Comparison of ENCODE assay signal across 1 cellular context in the genomic region with DNA sequence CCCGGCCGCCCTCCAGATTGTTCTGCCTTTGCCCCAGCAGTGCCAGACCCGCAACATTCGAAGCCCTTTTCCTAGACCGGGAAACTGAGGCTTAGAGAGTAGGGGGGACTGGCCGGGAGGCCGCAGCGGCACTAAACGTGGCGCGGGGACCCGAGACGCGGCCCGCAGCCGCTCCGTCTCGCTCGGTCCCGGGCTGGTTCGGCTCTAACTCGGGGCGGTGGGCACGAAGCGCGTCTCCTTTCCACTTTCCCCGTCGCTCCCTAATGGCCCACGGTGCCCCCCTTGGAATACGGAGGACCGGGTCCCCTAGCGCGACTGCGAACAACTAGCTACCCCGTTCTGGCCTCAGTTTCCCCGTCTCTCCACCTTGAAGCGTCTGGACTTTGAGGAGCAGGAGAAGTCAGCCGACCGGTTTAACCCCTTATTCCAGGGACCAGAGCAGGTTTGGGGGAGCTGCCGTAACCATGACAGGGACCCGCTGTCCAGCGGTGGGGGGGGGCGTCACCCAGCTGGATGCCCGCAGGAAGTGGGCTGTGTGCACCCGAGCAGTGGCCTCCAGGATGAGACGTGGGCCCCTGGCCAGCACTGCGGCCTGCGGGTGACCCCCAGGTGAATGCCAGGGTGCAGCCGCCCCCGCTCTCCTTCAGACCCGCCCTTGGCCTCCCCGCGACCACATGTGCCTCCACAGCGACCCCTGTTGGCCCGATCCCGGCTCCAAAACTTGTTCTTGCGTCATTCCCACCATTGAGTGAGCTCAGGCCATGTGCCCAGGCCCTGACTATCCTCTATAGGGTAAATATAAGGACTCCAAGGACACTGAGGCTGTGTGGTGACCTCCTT.
A peak's percentile ranks its signal among the peaks of the same experiment; 100 is the strongest.
TF ChIP-seq lines count a peak whose summit lies in the region.

No MANE protein-coding gene starts in this region.

TF ChIP-seq in HepG2, 621 proteins besides CTCF, POLR2A, EP300 and RAD21 (continued from another document and continues in another):
- TF ChIP-seq SALL1 (CRISPR knock-in tag; IDR thresholded peaks at IDR 0.05) (peak; percentile 78), ZNF737 (CRISPR knock-in tag; IDR thresholded peaks at IDR 0.05; ENCODE audit: borderline replicate concordance) (0 out of 2 replicates have a peak, but pooled peaks have one; percentile 12), ZNF629 (CRISPR knock-in tag; conservative IDR thresholded peaks at IDR 0.05) (peak; percentile 53), HMGXB3 (CRISPR knock-in tag; IDR thresholded peaks at IDR 0.05; ENCODE audit: borderline replicate concordance) (peak; percentile 68; the same call in 1 of the 2 replicates), ZNF230 (CRISPR knock-in tag; IDR thresholded peaks at IDR 0.05) (peak; percentile 69; the same call in 1 of the 2 replicates), GATAD1 (CRISPR knock-in tag; IDR thresholded peaks at IDR 0.05) (peak; percentile 55), ZNF703 (CRISPR knock-in tag; IDR thresholded peaks at IDR 0.05; ENCODE audit: borderline replicate concordance) (peak; percentile 26; the same call in 1 of the 2 replicates), NPAS2 (CRISPR knock-in tag; IDR thresholded peaks at IDR 0.05; ENCODE audit: borderline replicate concordance) (no peak), FOXP4 (CRISPR knock-in tag; IDR thresholded peaks at IDR 0.05) (peak; percentile 72), ZNF275 (CRISPR knock-in tag; IDR thresholded peaks at IDR 0.05; ENCODE audit: borderline replicate concordance) (no peak; the same call in 1 of the 2 replicates), PAXIP1 (CRISPR knock-in tag; conservative IDR thresholded peaks at IDR 0.05) (peak; percentile 73), RXRB (CRISPR knock-in tag; IDR thresholded peaks at IDR 0.05; ENCODE audit: borderline replicate concordance) (peak; percentile 93), MYNN (CRISPR knock-in tag; IDR thresholded peaks at IDR 0.05; ENCODE audit: low read depth) (no peak), ZNF180 (CRISPR knock-in tag; IDR thresholded peaks at IDR 0.05; ENCODE audit: borderline replicate concordance, low read depth) (0 out of 2 replicates have a peak, but pooled peaks have one; percentile 16), ZNF558 (CRISPR knock-in tag; IDR thresholded peaks at IDR 0.05; ENCODE audit: borderline replicate concordance) (peak; percentile 29; the same call in 1 of the 2 replicates), ZBTB21 (CRISPR knock-in tag; IDR thresholded peaks at IDR 0.05) (peak; percentile 89), NCOA2 (CRISPR knock-in tag; IDR thresholded peaks at IDR 0.05) (peak; percentile 79), GTF3A (CRISPR knock-in tag; conservative IDR thresholded peaks at IDR 0.05) (no peak), ZNF136 (CRISPR knock-in tag; IDR thresholded peaks at IDR 0.05; ENCODE audit: low read depth) (peak; percentile 65; the same call in 1 of the 2 replicates), ZFP36L2 (CRISPR knock-in tag; IDR thresholded peaks at IDR 0.05) (0 out of 2 replicates have a peak, but pooled peaks have one; percentile 29), FOXO4 (CRISPR knock-in tag; conservative IDR thresholded peaks at IDR 0.05) (no peak), TMF1 (CRISPR knock-in tag; IDR thresholded peaks at IDR 0.05; ENCODE audit: low read depth) (no peak), ZNF329 (CRISPR knock-in tag; IDR thresholded peaks at IDR 0.05; ENCODE audit: low read depth) (peak; percentile 45; the same call in 1 of the 2 replicates), ZNF335 (CRISPR knock-in tag; IDR thresholded peaks at IDR 0.05) (peak; percentile 46; the same call in 1 of the 2 replicates), ZNF556 (CRISPR knock-in tag; IDR thresholded peaks at IDR 0.05; ENCODE audit: borderline replicate concordance) (peak; percentile 88; the same call in 1 of the 2 replicates), ZNF792 (CRISPR knock-in tag; IDR thresholded peaks at IDR 0.05) (peak; percentile 78; the same call in 1 of the 2 replicates), SOX5 (CRISPR knock-in tag; IDR thresholded peaks at IDR 0.05; ENCODE audit: borderline replicate concordance) (peak; percentile 85)
- TF ChIP-seq, protein P1, sequence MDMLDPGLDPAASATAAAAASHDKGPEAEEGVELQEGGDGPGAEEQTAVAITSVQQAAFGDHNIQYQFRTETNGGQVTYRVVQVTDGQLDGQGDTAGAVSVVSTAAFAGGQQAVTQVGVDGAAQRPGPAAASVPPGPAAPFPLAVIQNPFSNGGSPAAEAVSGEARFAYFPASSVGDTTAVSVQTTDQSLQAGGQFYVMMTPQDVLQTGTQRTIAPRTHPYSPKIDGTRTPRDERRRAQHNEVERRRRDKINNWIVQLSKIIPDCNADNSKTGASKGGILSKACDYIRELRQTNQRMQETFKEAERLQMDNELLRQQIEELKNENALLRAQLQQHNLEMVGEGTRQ (IDR thresholded peaks at IDR 0.05; ENCODE audit: low read depth, low read length): peak; percentile 26; the same call in 1 of the 2 replicates
- TF ChIP-seq, protein P1 (CRISPR knock-in tag; IDR thresholded peaks at IDR 0.05; ENCODE audit: borderline replicate concordance): no peak; the same call in 1 of the 2 replicates
- TF ChIP-seq, protein P2, sequence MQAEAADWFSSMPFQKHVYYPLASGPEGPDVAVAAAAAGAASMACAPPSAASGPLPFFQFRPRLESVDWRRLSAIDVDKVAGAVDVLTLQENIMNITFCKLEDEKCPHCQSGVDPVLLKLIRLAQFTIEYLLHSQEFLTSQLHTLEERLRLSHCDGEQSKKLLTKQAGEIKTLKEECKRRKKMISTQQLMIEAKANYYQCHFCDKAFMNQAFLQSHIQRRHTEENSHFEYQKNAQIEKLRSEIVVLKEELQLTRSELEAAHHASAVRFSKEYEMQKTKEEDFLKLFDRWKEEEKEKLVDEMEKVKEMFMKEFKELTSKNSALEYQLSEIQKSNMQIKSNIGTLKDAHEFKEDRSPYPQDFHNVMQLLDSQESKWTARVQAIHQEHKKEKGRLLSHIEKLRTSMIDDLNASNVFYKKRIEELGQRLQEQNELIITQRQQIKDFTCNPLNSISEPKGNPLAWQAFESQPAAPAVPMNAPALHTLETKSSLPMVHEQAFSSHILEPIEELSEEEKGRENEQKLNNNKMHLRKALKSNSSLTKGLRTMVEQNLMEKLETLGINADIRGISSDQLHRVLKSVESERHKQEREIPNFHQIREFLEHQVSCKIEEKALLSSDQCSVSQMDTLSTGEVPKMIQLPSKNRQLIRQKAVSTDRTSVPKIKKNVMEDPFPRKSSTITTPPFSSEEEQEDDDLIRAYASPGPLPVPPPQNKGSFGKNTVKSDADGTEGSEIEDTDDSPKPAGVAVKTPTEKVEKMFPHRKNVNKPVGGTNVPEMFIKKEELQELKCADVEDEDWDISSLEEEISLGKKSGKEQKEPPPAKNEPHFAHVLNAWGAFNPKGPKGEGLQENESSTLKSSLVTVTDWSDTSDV (CRISPR knock-in tag; IDR thresholded peaks at IDR 0.05): peak; percentile 20
- TF ChIP-seq, protein P3, sequence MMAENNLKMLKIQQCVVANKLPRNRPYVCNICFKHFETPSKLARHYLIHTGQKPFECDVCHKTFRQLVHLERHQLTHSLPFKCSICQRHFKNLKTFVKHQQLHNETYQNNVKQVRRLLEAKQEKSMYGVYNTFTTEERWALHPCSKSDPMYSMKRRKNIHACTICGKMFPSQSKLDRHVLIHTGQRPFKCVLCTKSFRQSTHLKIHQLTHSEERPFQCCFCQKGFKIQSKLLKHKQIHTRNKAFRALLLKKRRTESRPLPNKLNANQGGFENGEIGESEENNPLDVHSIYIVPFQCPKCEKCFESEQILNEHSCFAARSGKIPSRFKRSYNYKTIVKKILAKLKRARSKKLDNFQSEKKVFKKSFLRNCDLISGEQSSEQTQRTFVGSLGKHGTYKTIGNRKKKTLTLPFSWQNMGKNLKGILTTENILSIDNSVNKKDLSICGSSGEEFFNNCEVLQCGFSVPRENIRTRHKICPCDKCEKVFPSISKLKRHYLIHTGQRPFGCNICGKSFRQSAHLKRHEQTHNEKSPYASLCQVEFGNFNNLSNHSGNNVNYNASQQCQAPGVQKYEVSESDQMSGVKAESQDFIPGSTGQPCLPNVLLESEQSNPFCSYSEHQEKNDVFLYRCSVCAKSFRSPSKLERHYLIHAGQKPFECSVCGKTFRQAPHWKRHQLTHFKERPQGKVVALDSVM (CRISPR knock-in tag; IDR thresholded peaks at IDR 0.05): peak; percentile 69
